Comparison of ENCODE assay signal across 27 cellular contexts in the genomic region with DNA sequence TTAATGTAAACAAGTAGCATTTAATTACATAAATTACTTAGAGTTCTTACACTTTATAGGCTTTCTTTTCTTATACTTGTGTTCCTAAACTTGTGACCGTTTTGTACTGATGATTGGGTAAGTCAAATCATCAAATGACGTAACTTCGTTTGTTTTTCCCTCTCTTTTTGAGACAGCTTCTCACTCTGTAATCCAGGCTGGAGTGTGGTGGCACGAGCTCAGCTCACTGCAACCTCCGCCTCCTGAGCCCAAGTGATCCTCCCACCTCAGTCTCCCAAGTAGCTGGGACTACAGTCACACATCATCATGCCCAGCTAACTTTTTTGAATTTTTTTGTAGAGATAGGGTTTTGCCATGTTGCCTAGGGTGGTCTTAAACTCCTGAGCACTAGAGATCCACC.
"Had no signal": no experiment of that assay in that cellular context is flagged by ENCODE, and none has a peak within 500 bp of the region (broad histone marks: within the 10 kb centered on the region; RNA-seq: fewer than 3 reads in every experiment).

No MANE protein-coding gene starts in this region.

- H3K36me3 ChIP-seq: colonic mucosa, gastroesophageal sphincter, upper lobe of left lung had no signal

- ATAC-seq: activated CD4-positive, alpha-beta T cell treated with anti-CD3 and anti-CD28 coated beads for 36 hours; activated T-cell treated with anti-CD3 and anti-CD28 coated beads, Interleukin-2, amount 50 U/mL, for 4 hours; effector memory CD8-positive, alpha-beta T cell; esophagus mucosa; gastroesophageal sphincter; T-cell had no signal

- H3K27me3 ChIP-seq: colonic mucosa, dorsolateral prefrontal cortex, gastroesophageal sphincter, upper lobe of left lung had no signal

- H3K9me3 Mint-ChIP-seq: activated B cell treated with CpG ODN at 0.5 μM for 24 hours; effector memory CD8-positive, alpha-beta T cell; memory B cell; T-cell; T-helper 2 cell treated with Interferon-gamma antibody and Interleukin-4, amounts not matched to agents 5 μg/mL and 100 μg/mL, for 36 hours had no signal

- H3K9me3 ChIP-seq: colonic mucosa, gastroesophageal sphincter, upper lobe of left lung had no signal

- H3K27ac Mint-ChIP-seq: activated CD4-positive, alpha-beta T cell treated with anti-CD3 and anti-CD28 coated beads for 36 hours; activated naive CD8-positive, alpha-beta T cell; activated T-helper 2 cell treated with anti-CD3 and anti-CD28 coated beads, Interferon-gamma antibody, Interleukin-2, Interleukin-4, amounts not matched to agents 10 μg/mL and 5 μg/mL and 100 μg/mL, durations not matched to agents 14 hours and 24 hours and 36 hours; effector memory CD8-positive, alpha-beta T cell; T-cell; T-helper 2 cell treated with Interferon-gamma antibody and Interleukin-4, amounts not matched to agents 5 μg/mL and 100 μg/mL, for 36 hours had no signal

- H3K27ac ChIP-seq: colonic mucosa, gastroesophageal sphincter, upper lobe of left lung had no signal

- H3K4me3 Mint-ChIP-seq: activated B cell treated with CpG ODN at 0.5 μM for 24 hours; activated CD4-positive, alpha-beta T cell treated with anti-CD3 and anti-CD28 coated beads for 36 hours; activated naive CD8-positive, alpha-beta T cell; activated T-cell treated with anti-CD3 and anti-CD28 coated beads, Interleukin-2, amount 50 U/mL, for 4 hours; effector memory CD8-positive, alpha-beta T cell; memory B cell; T-cell; T-helper 2 cell treated with Interferon-gamma antibody and Interleukin-4, amounts not matched to agents 5 μg/mL and 100 μg/mL, for 36 hours had no signal

- H3K36me3 Mint-ChIP-seq: memory B cell had no signal

- DNase-seq: activated B cell treated with CpG ODN at 0.5 μM for 24 hours; activated CD4-positive, alpha-beta T cell treated with anti-CD3 and anti-CD28 coated beads for 36 hours; activated CD4-positive, alpha-beta T cell treated with anti-CD3 and anti-CD28 coated beads, Interleukin-2, amount 50 U/mL, for 4 hours; activated CD8-positive, alpha-beta memory T cell treated with anti-CD3 and anti-CD28 coated beads for 24 hours; activated CD8-positive, alpha-beta memory T cell treated with anti-CD3 and anti-CD28 coated beads, Interleukin-2, amount 50 U/mL, for 4 hours; activated naive CD4-positive, alpha-beta T cell; activated T-cell treated with anti-CD3 and anti-CD28 coated beads, Interleukin-2, amount 50 U/mL, for 4 hours; colonic mucosa; dorsolateral prefrontal cortex; effector memory CD8-positive, alpha-beta T cell; head of caudate nucleus; occipital lobe; posterior cingulate gyrus; stimulated activated CD4-positive, alpha-beta T cell treated with anti-CD3 and anti-CD28 coated beads, Interleukin-4, amount 100 ng/mL, for 1 hour; stimulated activated naive CD4-positive, alpha-beta T cell; T-cell; upper lobe of left lung had no signal

- FAIRE-seq: bronchial epithelial cell, endothelial cell of umbilical vein, islet of Langerhans, TTC549 had no signal

- H3K27me3 Mint-ChIP-seq: activated B cell treated with CpG ODN at 0.5 μM for 24 hours; activated CD4-positive, alpha-beta T cell treated with anti-CD3 and anti-CD28 coated beads for 36 hours; activated naive CD8-positive, alpha-beta T cell; effector memory CD8-positive, alpha-beta T cell; memory B cell; T-cell had no signal

- H3K4me3 ChIP-seq: colonic mucosa, gastroesophageal sphincter, upper lobe of left lung had no signal
